In the genomic region with DNA sequence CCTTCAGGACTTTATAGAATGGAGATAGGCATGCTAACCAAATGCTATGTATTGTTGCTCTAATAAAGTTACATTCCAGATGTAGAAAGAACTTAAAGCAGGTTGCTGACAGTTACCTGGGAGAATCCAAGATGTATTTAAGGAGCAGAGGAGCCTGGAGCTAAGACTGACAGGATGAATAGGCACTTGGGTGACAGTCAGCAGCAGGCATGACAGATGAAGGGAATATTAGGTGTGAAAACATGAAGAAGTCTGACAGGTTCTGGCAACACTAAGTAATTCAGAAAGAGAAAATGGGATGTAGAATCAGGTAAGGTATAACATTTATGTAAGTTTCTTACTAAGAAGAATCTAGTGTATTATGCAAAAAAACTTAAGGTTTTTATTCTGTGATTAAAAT, we compare ENCODE assay signal across 33 cellular contexts.
DNase-seq lines count a peak whose midpoint lies in the region; ATAC-seq and TF ChIP-seq lines count a peak whose summit lies in the region.
"Had no signal": no experiment of that assay in that cellular context is flagged by ENCODE, and none has a peak within 500 bp of the region (broad histone marks: within the 10 kb centered on the region; RNA-seq: fewer than 3 reads in every experiment).

No MANE protein-coding gene starts in this region.

- no peaks in the 10 kb centered on the region for H3K36me3 Mint-ChIP-seq in activated CD4-positive, alpha-beta T cell treated with anti-CD3 and anti-CD28 coated beads for 36 hours (ENCODE audit: low read depth)
- H3K36me3 Mint-ChIP-seq: CD14-positive monocyte; CD4-positive, alpha-beta memory T cell; CD4-positive, CD25-positive, alpha-beta regulatory T cell; CD8-positive, alpha-beta memory T cell; CD8-positive, alpha-beta T cell had no signal

- H3K4me3 Mint-ChIP-seq in activated CD4-positive, alpha-beta T cell treated with anti-CD3 and anti-CD28 coated beads for 36 hours: no peak overlapping the region
- H3K4me3 Mint-ChIP-seq: B cell; CD14-positive monocyte; CD4-positive, alpha-beta T cell; CD4-positive, CD25-positive, alpha-beta regulatory T cell; CD8-positive, alpha-beta memory T cell; CD8-positive, alpha-beta T cell had no signal

- H3K27ac ChIP-seq in mesendoderm (ENCODE audit: low read depth, low read length): no peak overlapping the region
- peak overlapping the region; percentile 55 for H3K27ac ChIP-seq in neural cell (ENCODE audit: low read length)
- H3K27ac ChIP-seq: 22Rv1; A549; BLaER1; BLaER1 treated with 17β-estradiol and CSF1 and Interleukin-3, amounts not matched to agents 10 nM and 100 nM; C4-2B had no signal

- H3K36me3 ChIP-seq in mesendoderm (ENCODE audit: control insufficient read depth, insufficient read depth, low read length): no peaks in the 10 kb centered on the region
- H3K36me3 ChIP-seq in neural cell (ENCODE audit: insufficient read depth, low read length): no peaks in the 10 kb centered on the region
- H3K36me3 ChIP-seq: BE2C; BLaER1; BLaER1 treated with 17β-estradiol and CSF1 and Interleukin-3, amounts not matched to agents 10 nM and 100 nM had no signal

- H3K4me2 ChIP-seq in mesendoderm (ENCODE audit: low read length): no peak overlapping the region
- H3K4me2 ChIP-seq in neural cell (ENCODE audit: low read length): peak overlapping the region; percentile 34
- H3K4me2 ChIP-seq: A549; BLaER1; BLaER1 treated with 17β-estradiol and CSF1 and Interleukin-3, amounts not matched to agents 10 nM and 100 nM had no signal

- H3K4me1 ChIP-seq in mesendoderm (ENCODE audit: control insufficient read depth, low read depth, low read length): peaks cover 2% of the 10 kb centered on the region
- H3K4me1 ChIP-seq: A549; BE2C; BLaER1; BLaER1 treated with 17β-estradiol and CSF1 and Interleukin-3, amounts not matched to agents 10 nM and 100 nM; Caco-2 had no signal

- H3K4ac ChIP-seq in mesendoderm (ENCODE audit: low read depth, low read length): no peak overlapping the region

- H3K9me3 ChIP-seq in neural cell (ENCODE audit: low read length): no peaks in the 10 kb centered on the region
- H3K9me3 ChIP-seq: A549; BE2C; BLaER1; BLaER1 treated with 17β-estradiol and CSF1 and Interleukin-3, amounts not matched to agents 10 nM and 100 nM; Caco-2 had no signal

- no peaks in the 10 kb centered on the region for H3K79me1 ChIP-seq in mesendoderm (ENCODE audit: low read length)

- H4K5ac ChIP-seq in mesendoderm (ENCODE audit: low read length): no peak overlapping the region

- H3K27me3 ChIP-seq in mesendoderm (ENCODE audit: insufficient read depth, low read length, poor library complexity) (no peaks in the 10 kb centered on the region), neural cell (ENCODE audit: insufficient read depth, low read depth, low read length) (no peaks in the 10 kb centered on the region)
- H3K27me3 ChIP-seq: BE2C; BLaER1; BLaER1 treated with 17β-estradiol and CSF1 and Interleukin-3, amounts not matched to agents 10 nM and 100 nM had no signal

- CTCF ChIA-PET in activated CD4-positive, alpha-beta T cell treated with anti-CD3 and anti-CD28 coated beads for 36 hours (lab: Charles Lee): no interaction called here

- no peaks in the 10 kb centered on the region for H3K79me2 ChIP-seq in mesendoderm (ENCODE audit: control insufficient read depth, insufficient read depth, low read length)
- no peaks in the 10 kb centered on the region for H3K79me2 ChIP-seq in neural cell (replicated peaks; ENCODE audit: insufficient read depth, low read length)

- H3K9me3 Mint-ChIP-seq in activated CD4-positive, alpha-beta T cell treated with anti-CD3 and anti-CD28 coated beads for 36 hours (ENCODE audit: low read depth): peaks cover 9% of the 10 kb centered on the region
- H3K9me3 Mint-ChIP-seq: CD8-positive, alpha-beta T cell had no signal

- peak; percentile 99 for TF ChIP-seq EP300 in neural cell (conservative IDR thresholded peaks at IDR 0.05; ENCODE audit: poor library complexity, severe bottlenecking)

- H2AK5ac ChIP-seq in mesendoderm (ENCODE audit: low read length): no peak overlapping the region

- no peaks in the 10 kb centered on the region for H4K20me1 ChIP-seq in neural cell (ENCODE audit: insufficient read depth)
- H4K20me1 ChIP-seq: BLaER1; BLaER1 treated with 17β-estradiol and CSF1 and Interleukin-3, amounts not matched to agents 10 nM and 100 nM had no signal

- H3K9ac ChIP-seq in mesendoderm (ENCODE audit: low read length) (no peak overlapping the region), neural cell (ENCODE audit: low read length) (no peak overlapping the region)
- H3K9ac ChIP-seq: BLaER1; BLaER1 treated with 17β-estradiol and CSF1 and Interleukin-3, amounts not matched to agents 10 nM and 100 nM had no signal

- no peaks in the 10 kb centered on the region for H3K4me1 Mint-ChIP-seq in activated CD4-positive, alpha-beta T cell treated with anti-CD3 and anti-CD28 coated beads for 36 hours
- H3K4me1 Mint-ChIP-seq: B cell; CD14-positive monocyte; CD4-positive, alpha-beta memory T cell; CD4-positive, CD25-positive, alpha-beta regulatory T cell; CD8-positive, alpha-beta memory T cell had no signal

- no peak overlapping the region for H2AFZ ChIP-seq in neural cell (ENCODE audit: low read depth, low read length)

- no peak overlapping the region for H3K56ac ChIP-seq in mesendoderm (ENCODE audit: low read length)

- H3K18ac ChIP-seq in mesendoderm (ENCODE audit: low read length): no peak overlapping the region

- H2BK120ac ChIP-seq in mesendoderm (ENCODE audit: low read depth, low read length): no peak overlapping the region

- H3K27me3 Mint-ChIP-seq in activated CD4-positive, alpha-beta T cell treated with anti-CD3 and anti-CD28 coated beads for 36 hours: no peaks in the 10 kb centered on the region
- H3K27me3 Mint-ChIP-seq: B cell; CD4-positive, alpha-beta memory T cell; CD4-positive, alpha-beta T cell; CD4-positive, CD25-positive, alpha-beta regulatory T cell; CD8-positive, alpha-beta memory T cell had no signal

- H3F3A ChIP-seq in neural cell (ENCODE audit: insufficient read depth, low read length, poor library complexity, severe bottlenecking): no peaks in the 10 kb centered on the region

- H3K4me3 ChIP-seq in mesendoderm (ENCODE audit: low read length) (no peak overlapping the region), neural cell (ENCODE audit: low read length) (no peak overlapping the region)
- H3K4me3 ChIP-seq: A549; BLaER1; BLaER1 treated with 17β-estradiol and CSF1 and Interleukin-3, amounts not matched to agents 10 nM and 100 nM had no signal

- ATAC-seq in HG03280 (IDR thresholded peaks at IDR 0.05; ENCODE audit: unreplicated experiment): no peak
- ATAC-seq in activated CD4-positive, alpha-beta T cell treated with anti-CD3 and anti-CD28 coated beads for 36 hours: no peak
- ATAC-seq: A549; CD8-positive, alpha-beta T cell had no signal

- DNase-seq in mesendoderm: peak; percentile 14
- DNase-seq in putamen (ENCODE audit: low spot score): peak; percentile 56
- DNase-seq in activated CD4-positive, alpha-beta T cell treated with anti-CD3 and anti-CD28 coated beads for 36 hours: no peak
- no peak for DNase-seq in AG08395 (ENCODE audit: low spot score)
- DNase-seq: 8988T; ACHN; AML-193; BE2C; C1 segment of cervical spinal cord; Caco-2; Calu3; CD4-positive, alpha-beta memory T cell; CD4-positive, alpha-beta T cell; CD4-positive, CD25-positive, alpha-beta regulatory T cell; CD8-positive, alpha-beta memory T cell; CD8-positive, alpha-beta T cell; COR-L47; DMS 273 treated with DMSO at 0.1 percent for 48 hours; DMS153; DMS53; DMS79; DMS79 treated with DMSO at 0.1 percent for 48 hours; DND-41; EL had no signal

- H2BK5ac ChIP-seq in mesendoderm (ENCODE audit: low read length): peak overlapping the region; percentile 82

- H4K8ac ChIP-seq in mesendoderm (ENCODE audit: low read depth, low read length): no peak overlapping the region

- H3K27ac Mint-ChIP-seq in activated CD4-positive, alpha-beta T cell treated with anti-CD3 and anti-CD28 coated beads for 36 hours: no peak overlapping the region
- H3K27ac Mint-ChIP-seq: B cell; CD14-positive monocyte; CD4-positive, alpha-beta memory T cell; CD4-positive, alpha-beta T cell; CD4-positive, CD25-positive, alpha-beta regulatory T cell; CD8-positive, alpha-beta memory T cell; CD8-positive, alpha-beta T cell had no signal

- no peak for TF ChIP-seq CTCF in neural cell (IDR thresholded peaks at IDR 0.05; ENCODE audit: poor library complexity, severe bottlenecking)

- no peaks in the 10 kb centered on the region for H3K9me2 ChIP-seq in neural cell (ENCODE audit: insufficient read depth, low read length)

- no peak overlapping the region for H3K23ac ChIP-seq in mesendoderm (ENCODE audit: low read length)

- peak; percentile 10 for TF ChIP-seq RAD21 in neural cell (conservative IDR thresholded peaks at IDR 0.05)

- POLR2A ChIA-PET in activated CD4-positive, alpha-beta T cell treated with anti-CD3 and anti-CD28 coated beads for 36 hours (lab: Charles Lee): no interaction called here

- intact Hi-C loops in activated CD4-positive, alpha-beta T cell treated with anti-CD3 and anti-CD28 coated beads for 36 hours (cut with DNase I, micrococcal nuclease): no loop called here

- no peak overlapping the region for H2BK15ac ChIP-seq in mesendoderm (replicated peaks; ENCODE audit: low read depth)

TF ChIP-seq in neural cell, 6 proteins besides CTCF, POLR2A, EP300 and RAD21 (continues in another document):
- TF ChIP-seq, protein P1, sequence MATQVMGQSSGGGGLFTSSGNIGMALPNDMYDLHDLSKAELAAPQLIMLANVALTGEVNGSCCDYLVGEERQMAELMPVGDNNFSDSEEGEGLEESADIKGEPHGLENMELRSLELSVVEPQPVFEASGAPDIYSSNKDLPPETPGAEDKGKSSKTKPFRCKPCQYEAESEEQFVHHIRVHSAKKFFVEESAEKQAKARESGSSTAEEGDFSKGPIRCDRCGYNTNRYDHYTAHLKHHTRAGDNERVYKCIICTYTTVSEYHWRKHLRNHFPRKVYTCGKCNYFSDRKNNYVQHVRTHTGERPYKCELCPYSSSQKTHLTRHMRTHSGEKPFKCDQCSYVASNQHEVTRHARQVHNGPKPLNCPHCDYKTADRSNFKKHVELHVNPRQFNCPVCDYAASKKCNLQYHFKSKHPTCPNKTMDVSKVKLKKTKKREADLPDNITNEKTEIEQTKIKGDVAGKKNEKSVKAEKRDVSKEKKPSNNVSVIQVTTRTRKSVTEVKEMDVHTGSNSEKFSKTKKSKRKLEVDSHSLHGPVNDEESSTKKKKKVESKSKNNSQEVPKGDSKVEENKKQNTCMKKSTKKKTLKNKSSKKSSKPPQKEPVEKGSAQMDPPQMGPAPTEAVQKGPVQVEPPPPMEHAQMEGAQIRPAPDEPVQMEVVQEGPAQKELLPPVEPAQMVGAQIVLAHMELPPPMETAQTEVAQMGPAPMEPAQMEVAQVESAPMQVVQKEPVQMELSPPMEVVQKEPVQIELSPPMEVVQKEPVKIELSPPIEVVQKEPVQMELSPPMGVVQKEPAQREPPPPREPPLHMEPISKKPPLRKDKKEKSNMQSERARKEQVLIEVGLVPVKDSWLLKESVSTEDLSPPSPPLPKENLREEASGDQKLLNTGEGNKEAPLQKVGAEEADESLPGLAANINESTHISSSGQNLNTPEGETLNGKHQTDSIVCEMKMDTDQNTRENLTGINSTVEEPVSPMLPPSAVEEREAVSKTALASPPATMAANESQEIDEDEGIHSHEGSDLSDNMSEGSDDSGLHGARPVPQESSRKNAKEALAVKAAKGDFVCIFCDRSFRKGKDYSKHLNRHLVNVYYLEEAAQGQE (IDR thresholded peaks at IDR 0.05; ENCODE audit: borderline replicate concordance): peak; percentile 99
- TF ChIP-seq MXI1 (conservative IDR thresholded peaks at IDR 0.05; ENCODE audit: poor library complexity, severe bottlenecking): no peak

Comparison
In these comparisons a context has a peak if more than half of its experiments do, and no peak if none do; other contexts are left out.
1. DNase-seq: peak in mesendoderm (single experiment) and putamen (single experiment); none in activated CD4-positive, alpha-beta T cell treated with anti-CD3 and anti-CD28 coated beads for 36 hours (single experiment) and AG08395 (single experiment).